ENCODE assay signal across 23 cellular contexts in the genomic region with DNA sequence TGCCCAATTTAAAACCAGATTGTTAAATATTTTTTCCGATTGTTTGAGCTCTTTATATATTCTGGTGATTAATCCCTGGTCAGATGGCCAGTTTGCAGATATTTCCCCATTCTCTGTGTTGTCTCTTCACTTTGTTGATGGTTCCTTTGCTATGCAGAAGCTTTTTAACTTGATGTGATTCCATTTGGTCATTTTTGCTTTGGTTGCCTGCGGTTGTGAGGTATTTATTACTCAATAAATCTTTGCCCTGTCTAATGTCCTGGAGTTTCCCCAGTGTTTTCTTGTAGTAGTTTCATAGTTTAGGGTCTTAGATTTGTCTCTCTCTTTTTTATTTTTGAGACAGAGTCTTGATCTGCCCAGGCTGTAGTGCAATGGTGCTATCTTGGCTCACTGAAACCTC.
"Had no signal": no experiment of that assay in that cellular context is flagged by ENCODE, and none has a peak within 500 bp of the region (broad histone marks: within the 10 kb centered on the region; RNA-seq: fewer than 3 reads in every experiment).

No MANE protein-coding gene starts in this region.

- H3K27me3 Mint-ChIP-seq: activated CD4-positive, alpha-beta memory T cell treated with anti-CD3 and anti-CD28 coated beads for 36 hours; activated CD4-positive, alpha-beta T cell treated with anti-CD3 and anti-CD28 coated beads, Interleukin-2, amount 10 ng/mL, durations not matched to agents 7 days and 5 days; activated naive CD8-positive, alpha-beta T cell treated with anti-CD3 and anti-CD28 coated beads for 36 hours had no signal

- DNase-seq: activated CD4-positive, alpha-beta memory T cell treated with anti-CD3 and anti-CD28 coated beads for 36 hours; activated CD4-positive, alpha-beta T cell treated with anti-CD3 and anti-CD28 coated beads, Interleukin-2, amount 10 ng/mL, durations not matched to agents 7 days and 5 days; activated CD4-positive, CD25-positive, alpha-beta regulatory T cell; activated CD8-positive, alpha-beta memory T cell treated with anti-CD3 and anti-CD28 coated beads for 24 hours; activated effector memory CD4-positive, alpha-beta T cell treated with anti-CD3 and anti-CD28 coated beads, Interleukin-2, amount 50 U/mL, for 16 hours; activated naive CD4-positive, alpha-beta T cell treated with anti-CD3 and anti-CD28 coated beads for 36 hours; activated naive CD8-positive, alpha-beta T cell treated with anti-CD3 and anti-CD28 coated beads for 36 hours; activated T-cell treated with anti-CD3 and anti-CD28 coated beads, Interleukin-2, amount 50 U/mL, for 4 hours; cerebellar nuclear complex; MG63; MV-4-11; NCI-H1092 treated with DMSO at 0.1 percent for 48 hours; NCI-H1417 treated with DMSO at 0.1 percent for 48 hours; NCI-H1694 treated with DMSO at 0.1 percent for 48 hours; NCI-H2029 treated with DMSO at 0.1 percent for 48 hours; NCI-H510A treated with DMSO at 0.1 percent for 48 hours; NCI-H69; NK-92 treated with Interleukin-12 subunit alpha and Interleukin-12 subunit beta, amount 100 ng/mL, for 24 hours; Peyer's patch; Right ventricle myocardium superior; SJCRH30; SK-N-SH; T-helper 1 cell had no signal

- H3K9me3 Mint-ChIP-seq: activated CD4-positive, alpha-beta memory T cell treated with anti-CD3 and anti-CD28 coated beads for 36 hours; activated CD4-positive, alpha-beta T cell treated with anti-CD3 and anti-CD28 coated beads, Interleukin-2, amount 10 ng/mL, durations not matched to agents 7 days and 5 days; activated naive CD4-positive, alpha-beta T cell treated with anti-CD3 and anti-CD28 coated beads for 36 hours; activated naive CD8-positive, alpha-beta T cell treated with anti-CD3 and anti-CD28 coated beads for 36 hours; activated T-cell treated with anti-CD3 and anti-CD28 coated beads, Interleukin-2, amount 50 U/mL, for 4 hours had no signal

- ATAC-seq: activated T-cell treated with anti-CD3 and anti-CD28 coated beads, Interleukin-2, amount 50 U/mL, for 4 hours had no signal

- H3K27ac Mint-ChIP-seq: activated CD4-positive, alpha-beta memory T cell treated with anti-CD3 and anti-CD28 coated beads for 36 hours; activated CD4-positive, alpha-beta T cell treated with anti-CD3 and anti-CD28 coated beads, Interleukin-2, amount 10 ng/mL, durations not matched to agents 7 days and 5 days; activated naive CD4-positive, alpha-beta T cell treated with anti-CD3 and anti-CD28 coated beads for 36 hours; activated naive CD8-positive, alpha-beta T cell treated with anti-CD3 and anti-CD28 coated beads for 36 hours had no signal

- H3K4me3 Mint-ChIP-seq: activated CD4-positive, alpha-beta memory T cell treated with anti-CD3 and anti-CD28 coated beads for 36 hours; activated CD4-positive, alpha-beta T cell treated with anti-CD3 and anti-CD28 coated beads, Interleukin-2, amount 10 ng/mL, durations not matched to agents 7 days and 5 days; activated naive CD4-positive, alpha-beta T cell treated with anti-CD3 and anti-CD28 coated beads for 36 hours; activated naive CD8-positive, alpha-beta T cell treated with anti-CD3 and anti-CD28 coated beads for 36 hours; activated T-cell treated with anti-CD3 and anti-CD28 coated beads, Interleukin-2, amount 50 U/mL, for 4 hours had no signal

- H3K4me1 Mint-ChIP-seq: activated CD4-positive, alpha-beta T cell treated with anti-CD3 and anti-CD28 coated beads, Interleukin-2, amount 10 ng/mL, durations not matched to agents 7 days and 5 days had no signal
